Comparison of ENCODE assay signal across 1 cellular context in genomic region chr11:118226294-118226693, GRCh38.
TF ChIP-seq lines count a peak whose summit lies in the region.

No MANE protein-coding gene starts in this region.

TF ChIP-seq in GM23338, 12 proteins besides CTCF, POLR2A, EP300 and RAD21 (continued from another document):
- TF ChIP-seq ZNF462 (CRISPR knock-in tag; IDR thresholded peaks at IDR 0.05) (no peak), ZNF114 (CRISPR knock-in tag; IDR thresholded peaks at IDR 0.05) (no peak), JUNB (IDR thresholded peaks at IDR 0.05; ENCODE audit: unreplicated experiment) (no peak), EZH2phosphoT487 (IDR thresholded peaks at IDR 0.05; ENCODE audit: unreplicated experiment) (no peak)
TF ChIP-seq in GM23338: peak in this region for 0.
